17 cellular contexts compared by ENCODE assay signal in the genomic region with DNA sequence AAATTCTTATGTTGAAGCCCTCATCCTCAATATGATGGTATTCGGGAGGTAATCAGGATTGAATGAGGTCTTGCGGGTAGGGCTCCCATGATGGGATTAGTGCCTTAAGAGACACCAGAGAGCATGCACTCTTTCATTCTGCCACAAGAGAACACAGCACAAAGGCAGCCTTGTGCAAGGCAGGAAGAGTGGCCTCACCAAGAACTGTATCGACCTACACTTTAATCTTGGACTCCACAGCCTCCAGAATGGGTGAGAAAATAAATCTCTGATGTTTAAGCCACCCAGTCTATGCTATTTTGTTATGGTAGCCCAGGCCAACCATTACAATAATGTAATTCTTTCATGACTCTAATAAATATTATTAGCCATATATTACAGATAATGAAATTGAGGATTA.
"Had no signal": no experiment of that assay in that cellular context is flagged by ENCODE, and none has a peak within 500 bp of the region (broad histone marks: within the 10 kb centered on the region; RNA-seq: fewer than 3 reads in every experiment).

No MANE protein-coding gene starts in this region.

- H3K27ac ChIP-seq: adrenal gland, dorsolateral prefrontal cortex, gastrocnemius medialis, heart right ventricle, pancreas, transverse colon had no signal

- H3K9me3 Mint-ChIP-seq: activated CD4-positive, alpha-beta memory T cell treated with anti-CD3 and anti-CD28 coated beads, Interleukin-2, amount 10 ng/mL, durations not matched to agents 7 days and 5 days; activated naive CD4-positive, alpha-beta T cell treated with anti-CD3 and anti-CD28 coated beads, Interleukin-2, amount 50 U/mL, for 24 hours; activated T-cell treated with anti-CD3 and anti-CD28 coated beads, Interleukin-2, amount 50 U/mL, for 24 hours; endodermal cell; naive B cell had no signal

- ATAC-seq: gastrocnemius medialis, heart right ventricle, left lobe of liver, pancreas, T-helper 17 cell had no signal

- H3K36me3 ChIP-seq: adrenal gland, gastrocnemius medialis, pancreas, transverse colon had no signal

- H3K27me3 Mint-ChIP-seq: activated CD4-positive, alpha-beta memory T cell treated with anti-CD3 and anti-CD28 coated beads, Interleukin-2, amount 10 ng/mL, durations not matched to agents 7 days and 5 days; activated naive CD4-positive, alpha-beta T cell treated with anti-CD3 and anti-CD28 coated beads, Interleukin-2, amount 50 U/mL, for 24 hours; activated T-cell treated with anti-CD3 and anti-CD28 coated beads, Interleukin-2, amount 50 U/mL, for 24 hours; naive B cell; T-helper 17 cell had no signal

- DNase-seq: activated CD4-positive, alpha-beta memory T cell treated with anti-CD3 and anti-CD28 coated beads, Interleukin-2, amount 10 ng/mL, durations not matched to agents 7 days and 5 days; activated CD4-positive, alpha-beta T cell treated with anti-CD3 and anti-CD28 coated beads for 4 hours; activated effector memory CD4-positive, alpha-beta T cell treated with Interleukin-2 at 50 U/mL for 16 hours; activated T-cell treated with anti-CD3 and anti-CD28 coated beads, Interleukin-2, amount 50 U/mL, for 24 hours; adrenal gland; dorsolateral prefrontal cortex; endodermal cell; gastrocnemius medialis; heart right ventricle; naive B cell; pancreas; stimulated activated CD4-positive, alpha-beta T cell treated with anti-CD3 and anti-CD28 coated beads, Interleukin-2, amount 100 ng/mL, for 48 hours; stimulated activated naive CD4-positive, alpha-beta T cell; T-helper 17 cell; transverse colon had no signal

- H3K9me3 ChIP-seq: adrenal gland, gastrocnemius medialis, heart right ventricle, pancreas, transverse colon had no signal

- H3K4me3 Mint-ChIP-seq: activated CD4-positive, alpha-beta memory T cell treated with anti-CD3 and anti-CD28 coated beads, Interleukin-2, amount 10 ng/mL, durations not matched to agents 7 days and 5 days; activated naive CD4-positive, alpha-beta T cell treated with anti-CD3 and anti-CD28 coated beads, Interleukin-2, amount 50 U/mL, for 24 hours; activated T-cell treated with anti-CD3 and anti-CD28 coated beads, Interleukin-2, amount 50 U/mL, for 24 hours; endodermal cell; naive B cell; T-helper 17 cell had no signal

- H3K4me3 ChIP-seq: adrenal gland, dorsolateral prefrontal cortex, gastrocnemius medialis, heart right ventricle, pancreas, transverse colon had no signal

- H3K27me3 ChIP-seq: adrenal gland, dorsolateral prefrontal cortex, gastrocnemius medialis, heart right ventricle, pancreas, transverse colon had no signal

- H3K27ac Mint-ChIP-seq: activated CD4-positive, alpha-beta memory T cell treated with anti-CD3 and anti-CD28 coated beads, Interleukin-2, amount 10 ng/mL, durations not matched to agents 7 days and 5 days; activated T-cell treated with anti-CD3 and anti-CD28 coated beads, Interleukin-2, amount 50 U/mL, for 24 hours had no signal
